In the genomic region with DNA sequence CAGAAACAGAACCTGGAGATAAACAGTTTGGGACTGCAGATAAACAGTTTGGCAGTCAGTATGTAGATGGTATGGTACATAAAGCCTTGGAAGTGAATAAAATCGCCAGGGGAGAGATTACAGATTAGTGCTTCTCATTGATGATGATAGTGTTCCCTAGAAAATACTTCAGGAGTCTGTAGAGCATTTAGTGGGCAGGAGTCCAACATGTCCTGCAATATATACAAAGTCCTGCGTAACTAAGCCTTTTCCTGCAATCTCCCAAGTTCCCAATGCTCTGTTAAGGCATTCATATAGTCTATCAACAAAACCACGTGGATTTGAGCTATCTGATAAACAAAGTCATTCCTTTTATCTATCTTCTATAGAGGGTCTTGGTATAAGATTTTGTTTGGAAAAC, we compare ENCODE assay signal across 26 cellular contexts.
"Had no signal": no experiment of that assay in that cellular context is flagged by ENCODE, and none has a peak within 500 bp of the region (broad histone marks: within the 10 kb centered on the region; RNA-seq: fewer than 3 reads in every experiment).

No MANE protein-coding gene starts in this region.

- H3K36me3 ChIP-seq: breast epithelium, colonic mucosa, neutrophil, pancreas had no signal

- H3K4me3 Mint-ChIP-seq: activated B cell treated with CpG ODN at 0.5 μM for 24 hours; activated CD4-positive, alpha-beta T cell treated with anti-CD3 and anti-CD28 coated beads for 36 hours; activated naive CD8-positive, alpha-beta T cell; activated T-cell treated with anti-CD3 and anti-CD28 coated beads, Interleukin-2, amount 50 U/mL, for 4 hours; central memory CD8-positive, alpha-beta T cell; natural killer cell treated with Interleukin-12 subunit alpha and Interleukin-12 subunit beta and Interleukin-15 and Interleukin-18, amount 100 ng/mL, for 72 hours; stimulated activated naive B cell treated with anti-CD40 and anti-IgM and Interleukin-4, amounts not matched to agents 10 μg/mL and 1 μg/mL and 100 μg/mL, for 72 hours; T-helper 1 cell treated with Interleukin-12 subunit alpha and Interleukin-12 subunit beta and Interleukin-4 antibody, amounts not matched to agents 30 μg/mL and 1 μg/mL, for 36 hours had no signal

- DNase-seq: activated B cell treated with CpG ODN at 0.5 μM for 24 hours; activated CD4-positive, alpha-beta T cell treated with anti-CD3 and anti-CD28 coated beads for 36 hours; activated CD4-positive, alpha-beta T cell treated with anti-CD3 and anti-CD28 coated beads, Interleukin-2, amount 50 U/mL, for 4 hours; activated CD8-positive, alpha-beta memory T cell treated with anti-CD3 and anti-CD28 coated beads, Interleukin-2, amount 50 U/mL, for 48 hours; activated naive CD4-positive, alpha-beta T cell; activated T-cell treated with anti-CD3 and anti-CD28 coated beads, Interleukin-2, amount 50 U/mL, for 4 hours; amniotic stem cell; colonic mucosa; dorsolateral prefrontal cortex; midbrain; pancreas; right cardiac atrium; stimulated activated CD4-positive, alpha-beta T cell treated with anti-CD3 and anti-CD28 coated beads, Interleukin-15, amount 100 ng/mL, for 24 hours; stimulated activated naive B cell treated with anti-CD40 and anti-IgM and Interleukin-4, amounts not matched to agents 10 μg/mL and 1 μg/mL and 100 μg/mL, for 72 hours; testis; upper lobe of left lung had no signal

- H3K27ac ChIP-seq: breast epithelium, colonic mucosa, dorsolateral prefrontal cortex, esophagus muscularis mucosa, neutrophil, pancreas, skin epidermis, testis, upper lobe of left lung had no signal

- H3K4me3 ChIP-seq: breast epithelium, colonic mucosa, dorsolateral prefrontal cortex, esophagus muscularis mucosa, lung, pancreas, skin epidermis, testis, upper lobe of left lung had no signal

- ATAC-seq: activated CD4-positive, alpha-beta T cell treated with anti-CD3 and anti-CD28 coated beads for 36 hours; activated T-cell treated with anti-CD3 and anti-CD28 coated beads, Interleukin-2, amount 50 U/mL, for 4 hours; natural killer cell treated with Interleukin-12 subunit alpha and Interleukin-12 subunit beta and Interleukin-15 and Interleukin-18, amount 100 ng/mL, for 72 hours; right cardiac atrium; stimulated activated naive B cell treated with anti-CD40 and anti-IgM and Interleukin-4, amounts not matched to agents 10 μg/mL and 1 μg/mL and 100 μg/mL, for 72 hours had no signal

- H3K27me3 ChIP-seq: breast epithelium, colonic mucosa, dorsolateral prefrontal cortex, esophagus muscularis mucosa, neutrophil, pancreas, testis, upper lobe of left lung had no signal

- H3K36me3 Mint-ChIP-seq: natural killer cell treated with Interleukin-12 subunit alpha and Interleukin-12 subunit beta and Interleukin-15 and Interleukin-18, amount 100 ng/mL, for 72 hours had no signal

- H3K9me3 Mint-ChIP-seq: activated B cell treated with CpG ODN at 0.5 μM for 24 hours; activated T-cell treated with anti-CD3 and anti-CD28 coated beads, Interleukin-2, amount 50 U/mL, for 4 hours; central memory CD8-positive, alpha-beta T cell; natural killer cell treated with Interleukin-12 subunit alpha and Interleukin-12 subunit beta and Interleukin-15 and Interleukin-18, amount 100 ng/mL, for 72 hours had no signal

- H3K27ac Mint-ChIP-seq: activated CD4-positive, alpha-beta T cell treated with anti-CD3 and anti-CD28 coated beads for 36 hours; activated naive CD8-positive, alpha-beta T cell; activated T-helper 2 cell treated with anti-CD3 and anti-CD28 coated beads, Interferon-gamma antibody, Interleukin-2, Interleukin-4, amounts not matched to agents 10 μg/mL and 5 μg/mL and 100 μg/mL, durations not matched to agents 14 hours and 24 hours and 36 hours; natural killer cell treated with Interleukin-12 subunit alpha and Interleukin-12 subunit beta and Interleukin-15 and Interleukin-18, amount 100 ng/mL, for 72 hours; stimulated activated naive B cell treated with anti-CD40 and anti-IgM and Interleukin-4, amounts not matched to agents 10 μg/mL and 1 μg/mL and 100 μg/mL, for 72 hours; T-helper 1 cell treated with Interleukin-12 subunit alpha and Interleukin-12 subunit beta and Interleukin-4 antibody, amounts not matched to agents 30 μg/mL and 1 μg/mL, for 36 hours had no signal

- H3K27me3 Mint-ChIP-seq: activated B cell treated with CpG ODN at 0.5 μM for 24 hours; activated CD4-positive, alpha-beta T cell treated with anti-CD3 and anti-CD28 coated beads for 36 hours; activated naive CD8-positive, alpha-beta T cell; central memory CD8-positive, alpha-beta T cell; natural killer cell treated with Interleukin-12 subunit alpha and Interleukin-12 subunit beta and Interleukin-15 and Interleukin-18, amount 100 ng/mL, for 72 hours; stimulated activated naive B cell treated with anti-CD40 and anti-IgM and Interleukin-4, amounts not matched to agents 10 μg/mL and 1 μg/mL and 100 μg/mL, for 72 hours had no signal

- H3K9me3 ChIP-seq: breast epithelium, colonic mucosa, esophagus muscularis mucosa, neutrophil, pancreas, testis, upper lobe of left lung had no signal

- H3K4me1 ChIP-seq: breast epithelium, colonic mucosa, testis had no signal
